ENCODE assay signal across 1 cellular context in genomic region chr15:101440846-101441590, GRCh38.
TF ChIP-seq lines count a peak whose summit lies in the region.

No MANE protein-coding gene starts in this region.

TF ChIP-seq in WTC11, 78 proteins besides CTCF, POLR2A, EP300 and RAD21 (continued from another document):
- no peak for TF ChIP-seq HMGXB4 (CRISPR knock-in tag; IDR thresholded peaks at IDR 0.05)
- TF ChIP-seq PRRX2 (CRISPR knock-in tag; IDR thresholded peaks at IDR 0.05), result no peak
- no peak for TF ChIP-seq HMGA2 (CRISPR knock-in tag; IDR thresholded peaks at IDR 0.05)
- no peak for TF ChIP-seq ERG (CRISPR knock-in tag; IDR thresholded peaks at IDR 0.05)
- TF ChIP-seq ZMAT4 (CRISPR knock-in tag; IDR thresholded peaks at IDR 0.05), result no peak
- no peak for TF ChIP-seq NR2C2 (CRISPR knock-in tag; IDR thresholded peaks at IDR 0.05)
- no peak for TF ChIP-seq TCF7 (CRISPR knock-in tag; IDR thresholded peaks at IDR 0.05; ENCODE audit: low read depth)
